Comparison of ENCODE assay signal across 26 cellular contexts in genomic region chr11:118056806-118057205, GRCh38. TPM values are rescaled to one million over a fixed set of nuclear protein-coding genes. Genes with fewer than 3 reads are reported as not detected.
"Had no signal": no experiment of that assay in that cellular context is flagged by ENCODE, and none has a peak within 500 bp of the region (broad histone marks: within the 10 kb centered on the region; RNA-seq: fewer than 3 reads in every experiment).

No MANE protein-coding gene starts in this region.

- H3K9me3 Mint-ChIP-seq: activated CD4-positive, alpha-beta memory T cell treated with anti-CD3 and anti-CD28 coated beads for 36 hours; activated naive CD4-positive, alpha-beta T cell treated with anti-CD3 and anti-CD28 coated beads, Interleukin-2, amount 10 ng/mL, durations not matched to agents 7 days and 5 days; effector memory CD8-positive, alpha-beta T cell; neural crest cell; stimulated activated naive B cell treated with anti-CD40 and anti-IgM and Interleukin-4, amounts not matched to agents 10 μg/mL and 1 μg/mL and 100 μg/mL, for 72 hours had no signal

- ATAC-seq: activated CD4-positive, alpha-beta T cell treated with anti-CD3 and anti-CD28 coated beads for 36 hours; activated CD8-positive, alpha-beta memory T cell treated with anti-CD3 and anti-CD28 coated beads, Interleukin-2, amount 10 ng/mL, durations not matched to agents 7 days and 5 days; effector memory CD8-positive, alpha-beta T cell; heart left ventricle; left cardiac atrium; psoas muscle; right lobe of liver; stimulated activated naive B cell treated with anti-CD40 and anti-IgM and Interleukin-4, amounts not matched to agents 10 μg/mL and 1 μg/mL and 100 μg/mL, for 72 hours had no signal

- H3K27ac ChIP-seq: heart left ventricle, psoas muscle, right lobe of liver, vagina, WERI-Rb-1 had no signal

- H3K4me1 ChIP-seq: right lobe of liver, vagina had no signal

- H3K4me3 ChIP-seq: heart left ventricle, lung, psoas muscle, right lobe of liver, vagina had no signal

- H3K27ac Mint-ChIP-seq: activated CD4-positive, alpha-beta memory T cell treated with anti-CD3 and anti-CD28 coated beads for 36 hours; activated CD4-positive, alpha-beta T cell treated with anti-CD3 and anti-CD28 coated beads for 36 hours; activated CD8-positive, alpha-beta memory T cell treated with anti-CD3 and anti-CD28 coated beads, Interleukin-2, amount 10 ng/mL, durations not matched to agents 7 days and 5 days; activated naive CD4-positive, alpha-beta T cell treated with anti-CD3 and anti-CD28 coated beads, Interleukin-2, amount 10 ng/mL, durations not matched to agents 7 days and 5 days; stimulated activated naive B cell treated with anti-CD40 and anti-IgM and Interleukin-4, amounts not matched to agents 10 μg/mL and 1 μg/mL and 100 μg/mL, for 72 hours had no signal

- H3K27me3 ChIP-seq: heart left ventricle, right lobe of liver, vagina had no signal

- H3K9me3 ChIP-seq: heart left ventricle, psoas muscle, right lobe of liver, SK-N-SH, vagina had no signal

- H3K36me3 Mint-ChIP-seq: activated CD4-positive, alpha-beta memory T cell treated with anti-CD3 and anti-CD28 coated beads for 36 hours; activated CD8-positive, alpha-beta memory T cell treated with anti-CD3 and anti-CD28 coated beads, Interleukin-2, amount 10 ng/mL, durations not matched to agents 7 days and 5 days; activated naive CD4-positive, alpha-beta T cell treated with anti-CD3 and anti-CD28 coated beads, Interleukin-2, amount 10 ng/mL, durations not matched to agents 7 days and 5 days; stimulated activated naive B cell treated with anti-CD40 and anti-IgM and Interleukin-4, amounts not matched to agents 10 μg/mL and 1 μg/mL and 100 μg/mL, for 72 hours had no signal

- H3K4me3 Mint-ChIP-seq: activated CD4-positive, alpha-beta memory T cell treated with anti-CD3 and anti-CD28 coated beads for 36 hours; activated CD4-positive, alpha-beta T cell treated with anti-CD3 and anti-CD28 coated beads for 36 hours; activated CD8-positive, alpha-beta memory T cell treated with anti-CD3 and anti-CD28 coated beads, Interleukin-2, amount 10 ng/mL, durations not matched to agents 7 days and 5 days; activated naive CD4-positive, alpha-beta T cell treated with anti-CD3 and anti-CD28 coated beads, Interleukin-2, amount 10 ng/mL, durations not matched to agents 7 days and 5 days; effector memory CD8-positive, alpha-beta T cell; neural crest cell; stimulated activated naive B cell treated with anti-CD40 and anti-IgM and Interleukin-4, amounts not matched to agents 10 μg/mL and 1 μg/mL and 100 μg/mL, for 72 hours had no signal

- H3K36me3 ChIP-seq: heart left ventricle, right lobe of liver, vagina, WERI-Rb-1 had no signal

- DNase-seq: activated CD4-positive, alpha-beta memory T cell treated with anti-CD3 and anti-CD28 coated beads for 36 hours; activated CD4-positive, alpha-beta T cell treated with anti-CD3 and anti-CD28 coated beads for 36 hours; activated CD8-positive, alpha-beta memory T cell treated with anti-CD3 and anti-CD28 coated beads, Interleukin-2, amount 10 ng/mL, durations not matched to agents 7 days and 5 days; activated naive CD4-positive, alpha-beta T cell treated with anti-CD3 and anti-CD28 coated beads, Interleukin-2, amount 10 ng/mL, durations not matched to agents 7 days and 5 days; activated T-cell treated with anti-CD3 and anti-CD28 coated beads, Interleukin-2, amount 50 U/mL, for 48 hours; amniotic stem cell; central memory CD4-positive, alpha-beta T cell; dermis blood vessel endothelial cell; effector memory CD8-positive, alpha-beta T cell; heart left ventricle; left cardiac atrium; SHP77; SK-N-SH; stimulated activated naive B cell treated with anti-CD40 and anti-IgM and Interleukin-4, amounts not matched to agents 10 μg/mL and 1 μg/mL and 100 μg/mL, for 72 hours; T-helper 1 cell; T1000; WERI-Rb-1 had no signal

RNA-seq across cellular contexts. Expression of gene TMPRSS4, which starts 20.1 kb away (rescaled TPM):
- total RNA-seq: activated CD4-positive, alpha-beta memory T cell treated with anti-CD3 and anti-CD28 coated beads for 36 hours; activated CD4-positive, alpha-beta T cell treated with anti-CD3 and anti-CD28 coated beads for 36 hours; dermis blood vessel endothelial cell; frontal cortex; left cardiac atrium; neural crest cell; osteocyte had no signal

RNA-seq across cellular contexts. Expression of gene SMIM35, which starts 30.0 kb away (rescaled TPM):
- total RNA-seq: dermis blood vessel endothelial cell, epithelial cell of proximal tubule, frontal cortex, left cardiac atrium, neural crest cell, osteocyte, right lobe of liver, temporal lobe, vagina had no signal
